Comparison of ENCODE assay signal across 8 cellular contexts in genomic region chr1:165842363-165843129, GRCh38. TPM values are rescaled to one million over a fixed set of nuclear protein-coding genes. Genes with fewer than 3 reads are reported as not detected.
DNase-seq lines count a peak whose midpoint lies in the region; ATAC-seq and TF ChIP-seq lines count a peak whose summit lies in the region.

No MANE protein-coding gene starts in this region.

- H3K9me3 Mint-ChIP-seq in endothelial cell (ENCODE audit: unreplicated experiment) = no peaks in the 10 kb centered on the region
- no peaks in the 10 kb centered on the region for H3K9me3 Mint-ChIP-seq in stimulated activated naive CD8-positive, alpha-beta T cell treated with anti-CD3 and anti-CD28 coated beads, Interleukin-15, amount 100 ng/mL, for 72 hours

- H3K4me3 ChIP-seq in right atrium auricular region = no peak overlapping the region

- no peaks in the 10 kb centered on the region for H3K27me3 ChIP-seq in right atrium auricular region

- peaks cover 3% of the 10 kb centered on the region for H3K27me3 Mint-ChIP-seq in endothelial cell (ENCODE audit: unreplicated experiment)
- no peaks in the 10 kb centered on the region for H3K27me3 Mint-ChIP-seq in stimulated activated naive CD8-positive, alpha-beta T cell treated with anti-CD3 and anti-CD28 coated beads, Interleukin-15, amount 100 ng/mL, for 72 hours

- no peaks in the 10 kb centered on the region for H3K9me3 ChIP-seq in right atrium auricular region

- peak overlapping the region; percentile 61 for H3K27ac Mint-ChIP-seq in endothelial cell (ENCODE audit: unreplicated experiment)
- no peak overlapping the region for H3K27ac Mint-ChIP-seq in stimulated activated naive CD8-positive, alpha-beta T cell treated with anti-CD3 and anti-CD28 coated beads, Interleukin-15, amount 100 ng/mL, for 72 hours

- no peak for DNase-seq in Right ventricle myocardium inferior (ENCODE audit: missing footprints)
- no peak for DNase-seq in right atrium auricular region (ENCODE audit: low spot score)
- peak; percentile 5 to 46 for DNase-seq in NOMO-1 (lab: John Stamatoyannopoulos, UW; ENCODE audit: unreplicated experiment in 2 of 2)
- DNase-seq in endothelial cell (ENCODE audit: low spot score) = no peak
- DNase-seq in stimulated activated naive CD8-positive, alpha-beta T cell treated with anti-CD3 and anti-CD28 coated beads, Interleukin-15, amount 100 ng/mL, for 72 hours = peak in 1 of 2 donors; percentile 11
- DNase-seq in T1000 (lab: John Stamatoyannopoulos, UW) = no peak

- H3K27ac ChIP-seq in right atrium auricular region = no peak overlapping the region

- TF ChIP-seq CTCF in right atrium auricular region (IDR thresholded peaks at IDR 0.05) (no peak), endothelial cell (IDR thresholded peaks at IDR 0.05; ENCODE audit: unreplicated experiment) (no peak)

- no peak overlapping the region for H3K4me3 Mint-ChIP-seq in endothelial cell (ENCODE audit: unreplicated experiment)
- H3K4me3 Mint-ChIP-seq in stimulated activated naive CD8-positive, alpha-beta T cell treated with anti-CD3 and anti-CD28 coated beads, Interleukin-15, amount 100 ng/mL, for 72 hours = peak overlapping the region in 1 of 2 donors; percentile 55

- H3K4me1 ChIP-seq in right atrium auricular region = peaks cover 0 to 21% of the 10 kb centered on the region in 2 donors

- no peaks in the 10 kb centered on the region for H3K36me3 Mint-ChIP-seq in endothelial cell (ENCODE audit: low read depth, unreplicated experiment)

- peak; percentile 46 for ATAC-seq in Right ventricle myocardium inferior
- peak; percentile 56 for ATAC-seq in HG02885 (IDR thresholded peaks at IDR 0.05; ENCODE audit: poor library complexity, unreplicated experiment)
- ATAC-seq in stimulated activated naive CD8-positive, alpha-beta T cell treated with anti-CD3 and anti-CD28 coated beads, Interleukin-15, amount 100 ng/mL, for 72 hours = peak; percentile 68
- ATAC-seq in HG03045 (IDR thresholded peaks at IDR 0.05; ENCODE audit: unreplicated experiment) = no peak

- peaks cover 44% of the 10 kb centered on the region for H3K4me1 Mint-ChIP-seq in endothelial cell (ENCODE audit: unreplicated experiment)
- peaks cover 47% of the 10 kb centered on the region for H3K4me1 Mint-ChIP-seq in stimulated activated naive CD8-positive, alpha-beta T cell treated with anti-CD3 and anti-CD28 coated beads, Interleukin-15, amount 100 ng/mL, for 72 hours

- no peaks in the 10 kb centered on the region for H3K36me3 ChIP-seq in right atrium auricular region

- intact Hi-C loops in Right ventricle myocardium inferior (cut with DNase I) = no loop called here

RNA-seq across cellular contexts. Expression of gene UCK2, which starts 15.1 kb away (rescaled TPM):
- total RNA-seq in Right ventricle myocardium inferior = 8.4 TPM
- total RNA-seq in right atrium auricular region = 10 to 100 TPM in 1 of 2 donors, 1 to 10 TPM in 1; 8.8 to 19.3 TPM
- 52.9 TPM for total RNA-seq in endothelial cell (ENCODE audit: unreplicated experiment)

Comparison
In these comparisons a context has a peak if more than half of its experiments do, and no peak if none do; other contexts are left out.
1. DNase-seq: peak in NOMO-1 (2 of 2); none in Right ventricle myocardium inferior (single experiment), right atrium auricular region (single experiment), endothelial cell (single experiment) and T1000 (single experiment).